ENCODE assay signal across 15 cellular contexts in the genomic region with DNA sequence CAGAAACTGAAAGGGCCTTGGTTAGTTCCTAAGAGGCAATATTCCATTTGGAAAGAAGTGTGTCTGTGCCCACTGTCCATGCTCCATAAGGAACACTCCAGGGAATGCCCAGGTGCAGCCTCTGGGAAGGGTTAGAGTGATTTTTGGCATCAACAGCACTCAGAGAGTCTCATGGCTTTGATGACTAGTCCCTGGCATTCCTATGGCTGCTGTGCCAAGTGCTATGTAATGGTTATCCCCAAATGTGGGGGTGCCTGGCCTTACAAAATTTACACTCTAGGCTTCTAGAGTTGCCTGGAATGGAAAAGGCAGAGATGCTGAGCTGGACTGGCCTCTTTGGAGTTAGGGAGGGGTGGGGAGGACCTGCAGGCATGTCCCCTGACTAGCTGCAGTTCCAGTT.
"Had no signal": no experiment of that assay in that cellular context is flagged by ENCODE, and none has a peak within 500 bp of the region (broad histone marks: within the 10 kb centered on the region; RNA-seq: fewer than 3 reads in every experiment).

No MANE protein-coding gene starts in this region.

- H3K4me3 ChIP-seq: dorsolateral prefrontal cortex, heart left ventricle, left ventricle myocardium inferior, neural progenitor cell, ovary, upper lobe of right lung had no signal

- H3K36me3 ChIP-seq: heart left ventricle, left ventricle myocardium inferior, neural progenitor cell, ovary, upper lobe of right lung had no signal

- H3K9ac ChIP-seq: neural progenitor cell had no signal

- H3K27ac Mint-ChIP-seq: activated naive CD8-positive, alpha-beta T cell treated with anti-CD3 and anti-CD28 coated beads, Interleukin-2, amount 10 ng/mL, durations not matched to agents 7 days and 5 days had no signal

- H3K9me3 Mint-ChIP-seq: activated naive CD8-positive, alpha-beta T cell treated with anti-CD3 and anti-CD28 coated beads, Interleukin-2, amount 10 ng/mL, durations not matched to agents 7 days and 5 days; neural progenitor cell had no signal

- H3K27me3 ChIP-seq: dorsolateral prefrontal cortex, heart left ventricle, neural progenitor cell, ovary, upper lobe of right lung had no signal

- H3K27me3 Mint-ChIP-seq: activated naive CD8-positive, alpha-beta T cell treated with anti-CD3 and anti-CD28 coated beads, Interleukin-2, amount 10 ng/mL, durations not matched to agents 7 days and 5 days had no signal

- H3K36me3 Mint-ChIP-seq: neural progenitor cell had no signal

- H3K27ac ChIP-seq: dorsolateral prefrontal cortex, heart left ventricle, left ventricle myocardium inferior, neural progenitor cell, ovary, upper lobe of right lung had no signal

- H3K9me3 ChIP-seq: heart left ventricle, left ventricle myocardium inferior, ovary, upper lobe of right lung had no signal

- H3K4me2 ChIP-seq: neural progenitor cell had no signal

- H3K4me3 Mint-ChIP-seq: activated naive CD8-positive, alpha-beta T cell treated with anti-CD3 and anti-CD28 coated beads, Interleukin-2, amount 10 ng/mL, durations not matched to agents 7 days and 5 days; neural progenitor cell had no signal

- H2AFZ ChIP-seq: neural progenitor cell had no signal

- DNase-seq: activated CD4-positive, alpha-beta T cell treated with anti-CD3 and anti-CD28 coated beads, Interleukin-2, amount 50 U/mL, for 48 hours; activated CD4-positive, CD25-positive, alpha-beta regulatory T cell treated with anti-CD3 and anti-CD28 coated beads, Interleukin-2, amount 50 U/mL, for 72 hours; activated gamma-delta T cell treated with Interleukin-2 at 50 U/mL for 16 hours; activated naive CD8-positive, alpha-beta T cell treated with anti-CD3 and anti-CD28 coated beads, Interleukin-2, amount 10 ng/mL, durations not matched to agents 7 days and 5 days; activated T-cell treated with anti-CD3 and anti-CD28 coated beads, Interleukin-2, amount 50 U/mL, for 48 hours; anterior cingulate cortex; dorsolateral prefrontal cortex; heart left ventricle; kidney; left ventricle myocardium inferior; ovary; stimulated activated CD4-positive, alpha-beta T cell treated with anti-CD3 and anti-CD28 coated beads, Interleukin-2, amount 100 ng/mL, for 48 hours; stimulated activated naive CD8-positive, alpha-beta T cell treated with anti-CD3 and anti-CD28 coated beads, Interleukin-15, Interleukin-2, amounts not matched to agents 100 U/mL and 50 U/mL, for 24 hours; upper lobe of right lung had no signal
